ENCODE assay signal across 11 cellular contexts in genomic region chr22:29914165-29914564, GRCh38. TPM values are rescaled to one million over a fixed set of nuclear protein-coding genes. Genes with fewer than 3 reads are reported as not detected.
DNase-seq lines count a peak whose midpoint lies in the region; ATAC-seq, FAIRE-seq and TF ChIP-seq lines count a peak whose summit lies in the region.
"Had no signal": no experiment of that assay in that cellular context is flagged by ENCODE, and none has a peak within 500 bp of the region (broad histone marks: within the 10 kb centered on the region; RNA-seq: fewer than 3 reads in every experiment).

No MANE protein-coding gene starts in this region.

- H2BK5ac ChIP-seq in mesenchymal stem cell (ENCODE audit: low read depth, low read length, poor library complexity, severe bottlenecking): peak overlapping the region; percentile 12

- H3K9ac ChIP-seq in mesenchymal stem cell (ENCODE audit: low read length): peak overlapping the region; percentile 71

- whole genome bisulfite sequencing in mesenchymal stem cell: 7% methylated on average over 1 of the region's 1 CpG

- peak overlapping the region; percentile 2 for H3K4me2 ChIP-seq in mesenchymal stem cell (ENCODE audit: low read length, poor library complexity, severe bottlenecking)

- H3K27me3 ChIP-seq in ACC112 (ENCODE audit: insufficient read depth, low read length) (no peaks in the 10 kb centered on the region), mesenchymal stem cell (ENCODE audit: control insufficient read depth in 1 of 2, insufficient read depth in 1 of 2, low read length in 2 of 2) (no peaks in the 10 kb centered on the region), upper lobe of right lung (no peaks in the 10 kb centered on the region)

- no peak overlapping the region for H3K14ac ChIP-seq in mesenchymal stem cell (ENCODE audit: low read length in 2 of 2)

- H4K91ac ChIP-seq in mesenchymal stem cell (ENCODE audit: low read length): no peak overlapping the region

- no peak overlapping the region for H2BK120ac ChIP-seq in mesenchymal stem cell (ENCODE audit: low read depth, low read length)

- ATAC-seq in upper lobe of right lung: no peak

- H2AFZ ChIP-seq in ACC112 (ENCODE audit: low read length, unreplicated experiment): no peak overlapping the region
- H2AFZ ChIP-seq in mesenchymal stem cell (ENCODE audit: low read depth, low read length): no peak overlapping the region

- peaks cover 57% of the 10 kb centered on the region for H3K79me2 ChIP-seq in ACC112 (ENCODE audit: control insufficient read depth, insufficient read depth, low read length, unreplicated experiment)

- peak; percentile 6 for DNase-seq in HTR-8/SVneo (ENCODE audit: insufficient read length, low spot score)
- peak; percentile 62 to 88 for DNase-seq in cardiac fibroblast (ENCODE audit: low read depth in 2 of 2)
- DNase-seq in mesenchymal stem cell: peak; percentile 87
- no peak for DNase-seq in posterior cingulate gyrus
- no peak for DNase-seq in central memory CD4-positive, alpha-beta T cell
- no peak for DNase-seq in MV-4-11 (lab: John Stamatoyannopoulos, UW)
- DNase-seq in upper lobe of right lung: no peak
- DNase-seq: NCI-H510A; stimulated activated CD4-positive, alpha-beta T cell treated with anti-CD3 and anti-CD28 coated beads, Interleukin-4, amount 100 ng/mL, for 4 hours; T-helper 9 cell had no signal

- no peak overlapping the region for H3K4ac ChIP-seq in mesenchymal stem cell (ENCODE audit: low read depth in 1 of 2, low read length in 2 of 2)

- no peak overlapping the region for H2BK12ac ChIP-seq in mesenchymal stem cell (ENCODE audit: low read length in 2 of 2)

- no peak overlapping the region for H4K8ac ChIP-seq in mesenchymal stem cell (ENCODE audit: low read length)

- H3K79me1 ChIP-seq in mesenchymal stem cell (replicated peaks; ENCODE audit: low read length, poor library complexity, severe bottlenecking): no peaks in the 10 kb centered on the region

- H2BK15ac ChIP-seq in mesenchymal stem cell (ENCODE audit: low read depth, poor library complexity, severe bottlenecking): no peak overlapping the region

- no peak for FAIRE-seq in HTR-8/SVneo (lab: Jason Lieb, UNC)

- H3K4me1 ChIP-seq in ACC112 (ENCODE audit: control insufficient read depth, insufficient read depth, low read length, unreplicated experiment) (peaks cover 44% of the 10 kb centered on the region), mesenchymal stem cell (ENCODE audit: control insufficient read depth, insufficient read depth, low read depth, low read length) (peaks cover 18% of the 10 kb centered on the region), upper lobe of right lung (peaks cover 68% of the 10 kb centered on the region)

- intact Hi-C loops in posterior cingulate gyrus (cut with DNase I) (no loop called here), upper lobe of right lung (cut with DNase I) (no loop called here)

- H3K27ac ChIP-seq in ACC112 (ENCODE audit: low read depth, low read length): peak overlapping the region; percentile 73
- H3K27ac ChIP-seq in mesenchymal stem cell (ENCODE audit: low read length, poor library complexity, severe bottlenecking): peak overlapping the region; percentile 82
- no peak overlapping the region for H3K27ac ChIP-seq in upper lobe of right lung

- H3K23ac ChIP-seq in mesenchymal stem cell (ENCODE audit: low read length in 2 of 2): no peak overlapping the region

- H3K18ac ChIP-seq in mesenchymal stem cell (ENCODE audit: low read depth in 1 of 2, low read length in 2 of 2): no peak overlapping the region

- no peak overlapping the region for H2AK5ac ChIP-seq in mesenchymal stem cell (ENCODE audit: low read length, severe bottlenecking)

- no peaks in the 10 kb centered on the region for H3K9me3 ChIP-seq in mesenchymal stem cell (ENCODE audit: control insufficient read depth, low read length)
- H3K9me3 ChIP-seq in upper lobe of right lung: no peaks in the 10 kb centered on the region

- no peak overlapping the region for H3K4me3 ChIP-seq in ACC112 (ENCODE audit: low read depth, low read length)
- no peak overlapping the region for H3K4me3 ChIP-seq in cardiac fibroblast (replicated peaks in 1 of 2; ENCODE audit: low read depth in 2 of 2, low read length in 2 of 2)
- H3K4me3 ChIP-seq in mesenchymal stem cell (ENCODE audit: insufficient read depth in 1 of 2, low read depth in 1 of 2, low read length in 2 of 2): no peak overlapping the region
- no peak overlapping the region for H3K4me3 ChIP-seq in upper lobe of right lung

- TF ChIP-seq CTCF in cardiac fibroblast (IDR thresholded peaks at IDR 0.05; ENCODE audit: low read depth, low read length) (no peak), upper lobe of right lung (IDR thresholded peaks at IDR 0.05) (no peak)

- no peaks in the 10 kb centered on the region for H3K36me3 ChIP-seq in ACC112 (ENCODE audit: insufficient read depth, low read length)
- H3K36me3 ChIP-seq in mesenchymal stem cell (ENCODE audit: control insufficient read depth in 1 of 2, insufficient read depth in 2 of 2, low read depth in 1 of 2, low read length in 2 of 2): no peaks in the 10 kb centered on the region
- no peaks in the 10 kb centered on the region for H3K36me3 ChIP-seq in upper lobe of right lung

RNA-seq across cellular contexts. Expression of gene MTMR3, which starts 31.2 kb away (rescaled TPM):
- 10.3 TPM for polyA plus RNA-seq in mesenchymal stem cell (2013, experiment 1 of 2)
- polyA plus RNA-seq in mesenchymal stem cell (2013, experiment 2 of 2): 9.3 TPM
- total RNA-seq in upper lobe of right lung: 50.6 TPM

Comparison
In these comparisons a context has a peak if more than half of its experiments do, and no peak if none do; other contexts are left out.
1. DNase-seq: peak in HTR-8/SVneo (single experiment), cardiac fibroblast (2 of 2) and mesenchymal stem cell (single experiment); none in posterior cingulate gyrus (0 of 10), central memory CD4-positive, alpha-beta T cell (single experiment), MV-4-11 (single experiment) and upper lobe of right lung (single experiment).